1 cellular context compared by ENCODE assay signal in the genomic region with DNA sequence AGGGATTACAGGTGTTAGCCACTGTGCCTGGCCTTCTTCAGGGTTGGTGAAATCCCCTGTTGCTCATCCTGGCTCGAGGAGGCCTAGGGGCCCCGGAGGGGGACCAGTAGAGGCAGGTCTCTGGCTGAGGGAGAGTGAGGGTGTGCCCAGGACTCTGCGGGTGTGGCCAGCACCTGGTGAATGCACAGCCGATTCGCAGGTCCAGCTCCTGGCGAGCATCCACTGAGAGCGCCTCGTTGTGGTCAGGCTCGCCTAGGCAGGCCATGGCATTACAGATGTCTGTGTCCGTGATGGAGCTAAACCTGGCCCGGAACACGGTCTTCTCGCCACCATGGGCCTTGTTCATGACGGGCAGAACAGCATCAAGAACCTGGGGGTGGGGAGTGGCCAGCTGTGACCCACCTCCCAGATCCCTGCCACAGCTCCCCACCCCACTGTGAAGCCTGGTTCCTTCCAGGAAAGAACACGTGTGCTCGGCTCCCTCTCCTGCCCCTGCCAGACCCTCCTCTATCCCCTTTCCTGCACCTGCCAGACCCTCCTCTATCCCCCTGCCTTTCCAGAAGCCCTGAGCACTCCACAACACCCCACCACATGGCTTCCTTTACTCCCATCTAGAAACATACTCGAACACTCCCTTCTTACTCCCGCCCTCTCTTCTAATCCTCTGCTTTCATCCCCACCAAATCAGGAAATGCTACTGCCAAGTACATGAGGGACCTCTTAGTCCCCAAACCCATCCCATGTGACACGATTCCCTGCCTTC.
TF ChIP-seq lines count a peak whose summit lies in the region.

No MANE protein-coding gene starts in this region.

TF ChIP-seq in K562, 482 proteins besides CTCF, POLR2A, EP300 and RAD21 (continued from another document):
- TF ChIP-seq, protein P1, sequence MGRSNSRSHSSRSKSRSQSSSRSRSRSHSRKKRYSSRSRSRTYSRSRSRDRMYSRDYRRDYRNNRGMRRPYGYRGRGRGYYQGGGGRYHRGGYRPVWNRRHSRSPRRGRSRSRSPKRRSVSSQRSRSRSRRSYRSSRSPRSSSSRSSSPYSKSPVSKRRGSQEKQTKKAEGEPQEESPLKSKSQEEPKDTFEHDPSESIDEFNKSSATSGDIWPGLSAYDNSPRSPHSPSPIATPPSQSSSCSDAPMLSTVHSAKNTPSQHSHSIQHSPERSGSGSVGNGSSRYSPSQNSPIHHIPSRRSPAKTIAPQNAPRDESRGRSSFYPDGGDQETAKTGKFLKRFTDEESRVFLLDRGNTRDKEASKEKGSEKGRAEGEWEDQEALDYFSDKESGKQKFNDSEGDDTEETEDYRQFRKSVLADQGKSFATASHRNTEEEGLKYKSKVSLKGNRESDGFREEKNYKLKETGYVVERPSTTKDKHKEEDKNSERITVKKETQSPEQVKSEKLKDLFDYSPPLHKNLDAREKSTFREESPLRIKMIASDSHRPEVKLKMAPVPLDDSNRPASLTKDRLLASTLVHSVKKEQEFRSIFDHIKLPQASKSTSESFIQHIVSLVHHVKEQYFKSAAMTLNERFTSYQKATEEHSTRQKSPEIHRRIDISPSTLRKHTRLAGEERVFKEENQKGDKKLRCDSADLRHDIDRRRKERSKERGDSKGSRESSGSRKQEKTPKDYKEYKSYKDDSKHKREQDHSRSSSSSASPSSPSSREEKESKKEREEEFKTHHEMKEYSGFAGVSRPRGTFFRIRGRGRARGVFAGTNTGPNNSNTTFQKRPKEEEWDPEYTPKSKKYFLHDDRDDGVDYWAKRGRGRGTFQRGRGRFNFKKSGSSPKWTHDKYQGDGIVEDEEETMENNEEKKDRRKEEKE (IDR thresholded peaks at IDR 0.05; ENCODE audit: borderline replicate concordance in 1 of 2, control insufficient read depth in 1 of 2, low read depth in 2 of 2, low read length in 1 of 2): no peak
- TF ChIP-seq ZNF561 (CRISPR knock-in tag; conservative IDR thresholded peaks at IDR 0.05) (no peak), HDAC1 (IDR thresholded peaks at IDR 0.05) (0 out of 4 replicates have a peak, but pooled peaks of 1 of the 2 experiments have one; percentile 49), MIER1 (IDR thresholded peaks at IDR 0.05; ENCODE audit: low read depth) (no peak), STAG1 (CRISPR knock-in tag; IDR thresholded peaks at IDR 0.05; ENCODE audit: borderline replicate concordance) (peak; percentile 21; the same call in 1 of the 2 replicates), IFI16 (CRISPR knock-in tag; IDR thresholded peaks at IDR 0.05) (0 out of 2 replicates have a peak, but pooled peaks have one; percentile 11), SP2 (IDR thresholded peaks at IDR 0.05; ENCODE audit: extremely low read depth, low read depth, low read length, poor library complexity, severe bottlenecking) (peak; percentile 1), SUPT5H (IDR thresholded peaks at IDR 0.05) (peak; percentile 73), HOXB6 (CRISPR knock-in tag; IDR thresholded peaks at IDR 0.05; ENCODE audit: borderline replicate concordance) (peak; percentile 6; the same call in 1 of the 2 replicates), ZNF282 (CRISPR knock-in tag; IDR thresholded peaks at IDR 0.05) (no peak), RB1 (IDR thresholded peaks at IDR 0.05; ENCODE audit: low read depth) (0 out of 2 replicates have a peak, but pooled peaks have one; percentile 24), ZNF445 (CRISPR knock-in tag; IDR thresholded peaks at IDR 0.05; ENCODE audit: low read depth) (no peak), ZNF324 (CRISPR knock-in tag; IDR thresholded peaks at IDR 0.05) (no peak), E2F3 (CRISPR knock-in tag; IDR thresholded peaks at IDR 0.05) (no peak), ARID2 (IDR thresholded peaks at IDR 0.05) (no peak), PHF20 (IDR thresholded peaks at IDR 0.05; ENCODE audit: partially characterized antibody) (no peak), PTBP1 (IDR thresholded peaks at IDR 0.05; ENCODE audit: low read depth, low read length) (no peak), ZNF41 (CRISPR knock-in tag; conservative IDR thresholded peaks at IDR 0.05) (no peak), PTTG1 (tag; IDR thresholded peaks at IDR 0.05; ENCODE audit: low read depth) (no peak)
- TF ChIP-seq, protein P2, sequence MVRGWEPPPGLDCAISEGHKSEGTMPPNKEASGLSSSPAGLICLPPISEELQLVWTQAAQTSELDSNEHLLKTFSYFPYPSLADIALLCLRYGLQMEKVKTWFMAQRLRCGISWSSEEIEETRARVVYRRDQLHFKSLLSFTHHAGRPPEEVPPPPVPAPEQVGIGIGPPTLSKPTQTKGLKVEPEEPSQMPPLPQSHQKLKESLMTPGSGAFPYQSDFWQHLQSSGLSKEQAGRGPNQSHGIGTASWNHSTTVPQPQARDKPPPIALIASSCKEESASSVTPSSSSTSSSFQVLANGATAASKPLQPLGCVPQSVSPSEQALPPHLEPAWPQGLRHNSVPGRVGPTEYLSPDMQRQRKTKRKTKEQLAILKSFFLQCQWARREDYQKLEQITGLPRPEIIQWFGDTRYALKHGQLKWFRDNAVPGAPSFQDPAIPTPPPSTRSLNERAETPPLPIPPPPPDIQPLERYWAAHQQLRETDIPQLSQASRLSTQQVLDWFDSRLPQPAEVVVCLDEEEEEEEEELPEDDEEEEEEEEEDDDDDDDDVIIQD (CRISPR knock-in tag; IDR thresholded peaks at IDR 0.05): no peak
- TF ChIP-seq, protein P3, sequence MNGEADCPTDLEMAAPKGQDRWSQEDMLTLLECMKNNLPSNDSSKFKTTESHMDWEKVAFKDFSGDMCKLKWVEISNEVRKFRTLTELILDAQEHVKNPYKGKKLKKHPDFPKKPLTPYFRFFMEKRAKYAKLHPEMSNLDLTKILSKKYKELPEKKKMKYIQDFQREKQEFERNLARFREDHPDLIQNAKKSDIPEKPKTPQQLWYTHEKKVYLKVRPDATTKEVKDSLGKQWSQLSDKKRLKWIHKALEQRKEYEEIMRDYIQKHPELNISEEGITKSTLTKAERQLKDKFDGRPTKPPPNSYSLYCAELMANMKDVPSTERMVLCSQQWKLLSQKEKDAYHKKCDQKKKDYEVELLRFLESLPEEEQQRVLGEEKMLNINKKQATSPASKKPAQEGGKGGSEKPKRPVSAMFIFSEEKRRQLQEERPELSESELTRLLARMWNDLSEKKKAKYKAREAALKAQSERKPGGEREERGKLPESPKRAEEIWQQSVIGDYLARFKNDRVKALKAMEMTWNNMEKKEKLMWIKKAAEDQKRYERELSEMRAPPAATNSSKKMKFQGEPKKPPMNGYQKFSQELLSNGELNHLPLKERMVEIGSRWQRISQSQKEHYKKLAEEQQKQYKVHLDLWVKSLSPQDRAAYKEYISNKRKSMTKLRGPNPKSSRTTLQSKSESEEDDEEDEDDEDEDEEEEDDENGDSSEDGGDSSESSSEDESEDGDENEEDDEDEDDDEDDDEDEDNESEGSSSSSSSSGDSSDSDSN (IDR thresholded peaks at IDR 0.05; ENCODE audit: borderline replicate concordance in 1 of 2, low read depth in 2 of 2, low read length in 2 of 2): no peak
- TF ChIP-seq, protein P4, sequence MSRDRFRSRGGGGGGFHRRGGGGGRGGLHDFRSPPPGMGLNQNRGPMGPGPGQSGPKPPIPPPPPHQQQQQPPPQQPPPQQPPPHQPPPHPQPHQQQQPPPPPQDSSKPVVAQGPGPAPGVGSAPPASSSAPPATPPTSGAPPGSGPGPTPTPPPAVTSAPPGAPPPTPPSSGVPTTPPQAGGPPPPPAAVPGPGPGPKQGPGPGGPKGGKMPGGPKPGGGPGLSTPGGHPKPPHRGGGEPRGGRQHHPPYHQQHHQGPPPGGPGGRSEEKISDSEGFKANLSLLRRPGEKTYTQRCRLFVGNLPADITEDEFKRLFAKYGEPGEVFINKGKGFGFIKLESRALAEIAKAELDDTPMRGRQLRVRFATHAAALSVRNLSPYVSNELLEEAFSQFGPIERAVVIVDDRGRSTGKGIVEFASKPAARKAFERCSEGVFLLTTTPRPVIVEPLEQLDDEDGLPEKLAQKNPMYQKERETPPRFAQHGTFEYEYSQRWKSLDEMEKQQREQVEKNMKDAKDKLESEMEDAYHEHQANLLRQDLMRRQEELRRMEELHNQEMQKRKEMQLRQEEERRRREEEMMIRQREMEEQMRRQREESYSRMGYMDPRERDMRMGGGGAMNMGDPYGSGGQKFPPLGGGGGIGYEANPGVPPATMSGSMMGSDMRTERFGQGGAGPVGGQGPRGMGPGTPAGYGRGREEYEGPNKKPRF (IDR thresholded peaks at IDR 0.05; ENCODE audit: low read depth, low read length): no peak
- TF ChIP-seq, protein P5, sequence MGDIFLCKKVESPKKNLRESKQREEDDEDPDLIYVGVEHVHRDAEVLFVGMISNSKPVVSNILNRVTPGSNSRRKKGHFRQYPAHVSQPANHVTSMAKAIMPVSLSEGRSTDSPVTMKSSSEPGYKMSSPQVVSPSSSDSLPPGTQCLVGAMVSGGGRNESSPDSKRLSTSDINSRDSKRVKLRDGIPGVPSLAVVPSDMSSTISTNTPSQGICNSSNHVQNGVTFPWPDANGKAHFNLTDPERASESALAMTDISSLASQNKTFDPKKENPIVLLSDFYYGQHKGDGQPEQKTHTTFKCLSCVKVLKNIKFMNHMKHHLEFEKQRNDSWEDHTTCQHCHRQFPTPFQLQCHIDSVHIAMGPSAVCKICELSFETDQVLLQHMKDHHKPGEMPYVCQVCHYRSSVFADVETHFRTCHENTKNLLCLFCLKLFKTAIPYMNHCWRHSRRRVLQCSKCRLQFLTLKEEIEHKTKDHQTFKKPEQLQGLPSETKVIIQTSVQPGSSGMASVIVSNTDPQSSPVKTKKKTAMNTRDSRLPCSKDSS (IDR thresholded peaks at IDR 0.05; ENCODE audit: low read depth, partially characterized antibody): peak; percentile 41
- TF ChIP-seq, protein P6, sequence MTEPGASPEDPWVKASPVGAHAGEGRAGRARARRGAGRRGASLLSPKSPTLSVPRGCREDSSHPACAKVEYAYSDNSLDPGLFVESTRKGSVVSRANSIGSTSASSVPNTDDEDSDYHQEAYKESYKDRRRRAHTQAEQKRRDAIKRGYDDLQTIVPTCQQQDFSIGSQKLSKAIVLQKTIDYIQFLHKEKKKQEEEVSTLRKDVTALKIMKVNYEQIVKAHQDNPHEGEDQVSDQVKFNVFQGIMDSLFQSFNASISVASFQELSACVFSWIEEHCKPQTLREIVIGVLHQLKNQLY (CRISPR knock-in tag; conservative IDR thresholded peaks at IDR 0.05): peak in 1 of 2 experiments; percentile 68; a peak in 1 of 4 replicates
- TF ChIP-seq, protein P7, sequence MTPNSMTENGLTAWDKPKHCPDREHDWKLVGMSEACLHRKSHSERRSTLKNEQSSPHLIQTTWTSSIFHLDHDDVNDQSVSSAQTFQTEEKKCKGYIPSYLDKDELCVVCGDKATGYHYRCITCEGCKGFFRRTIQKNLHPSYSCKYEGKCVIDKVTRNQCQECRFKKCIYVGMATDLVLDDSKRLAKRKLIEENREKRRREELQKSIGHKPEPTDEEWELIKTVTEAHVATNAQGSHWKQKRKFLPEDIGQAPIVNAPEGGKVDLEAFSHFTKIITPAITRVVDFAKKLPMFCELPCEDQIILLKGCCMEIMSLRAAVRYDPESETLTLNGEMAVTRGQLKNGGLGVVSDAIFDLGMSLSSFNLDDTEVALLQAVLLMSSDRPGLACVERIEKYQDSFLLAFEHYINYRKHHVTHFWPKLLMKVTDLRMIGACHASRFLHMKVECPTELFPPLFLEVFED (CRISPR knock-in tag; conservative IDR thresholded peaks at IDR 0.05): peak; percentile 98
- TF ChIP-seq, protein P8, sequence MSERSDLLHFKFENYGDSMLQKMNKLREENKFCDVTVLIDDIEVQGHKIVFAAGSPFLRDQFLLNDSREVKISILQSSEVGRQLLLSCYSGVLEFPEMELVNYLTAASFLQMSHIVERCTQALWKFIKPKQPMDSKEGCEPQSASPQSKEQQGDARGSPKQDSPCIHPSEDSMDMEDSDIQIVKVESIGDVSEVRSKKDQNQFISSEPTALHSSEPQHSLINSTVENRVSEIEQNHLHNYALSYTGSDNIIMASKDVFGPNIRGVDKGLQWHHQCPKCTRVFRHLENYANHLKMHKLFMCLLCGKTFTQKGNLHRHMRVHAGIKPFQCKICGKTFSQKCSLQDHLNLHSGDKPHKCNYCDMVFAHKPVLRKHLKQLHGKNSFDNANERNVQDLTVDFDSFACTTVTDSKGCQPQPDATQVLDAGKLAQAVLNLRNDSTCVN (CRISPR knock-in tag; IDR thresholded peaks at IDR 0.05): peak; percentile 73; the same call in 1 of the 2 replicates
